Comparison of ENCODE assay signal across 9 cellular contexts in the genomic region with DNA sequence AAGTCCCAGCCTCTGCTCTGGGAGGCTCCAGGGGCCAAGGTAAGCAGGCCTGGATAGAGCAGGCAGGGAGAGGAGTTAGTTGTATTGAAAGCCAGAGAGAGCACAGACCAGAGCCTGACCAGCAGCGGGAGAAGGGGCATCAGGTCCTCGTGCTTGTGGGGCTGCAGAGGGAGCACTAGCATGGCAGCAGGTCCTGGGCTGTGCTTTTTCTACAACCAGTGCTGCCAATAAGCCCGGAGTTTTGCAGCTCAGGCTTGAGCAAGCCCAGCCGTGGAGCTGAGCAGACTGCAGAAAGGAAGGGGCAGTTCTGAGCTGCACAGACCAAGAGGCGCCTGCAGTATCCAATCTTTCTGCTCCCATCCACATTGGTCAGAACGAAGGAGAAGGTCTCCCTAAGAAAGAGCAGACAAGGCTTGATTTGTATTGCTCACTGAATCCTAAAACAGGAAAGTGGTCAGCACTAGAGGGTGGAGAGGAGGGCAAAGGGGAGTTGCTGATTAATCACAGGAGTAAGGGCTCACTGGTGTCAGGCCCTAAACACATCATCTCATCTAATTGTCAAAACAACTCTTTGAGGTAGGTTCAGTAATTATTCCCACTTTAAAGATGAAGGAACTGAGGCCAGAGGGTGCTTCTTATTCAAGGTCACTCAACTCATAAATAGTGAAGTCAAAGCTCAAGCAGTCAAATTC. TPM values are rescaled to one million over a fixed set of nuclear protein-coding genes. Genes with fewer than 3 reads are reported as not detected.
A peak's percentile ranks its signal among the peaks of the same experiment; 100 is the strongest.
DNase-seq lines count a peak whose midpoint lies in the region; ATAC-seq lines count a peak whose summit lies in the region.
"Had no signal": no experiment of that assay in that cellular context is flagged by ENCODE, and none has a peak within 500 bp of the region (broad histone marks: within the 10 kb centered on the region; RNA-seq: fewer than 3 reads in every experiment).

No MANE protein-coding gene starts in this region.

- H3K4ac ChIP-seq in mesenchymal stem cell (ENCODE audit: low read depth in 1 of 2, low read length in 2 of 2), result no peak overlapping the region

- peaks cover 0 to 8% of the 10 kb centered on the region in 2 experiments for H3K27me3 ChIP-seq in mesenchymal stem cell (ENCODE audit: control insufficient read depth in 1 of 2, insufficient read depth in 1 of 2, low read length in 2 of 2)
- H3K27me3 ChIP-seq: neutrophil had no signal

- H3K79me1 ChIP-seq in mesenchymal stem cell (replicated peaks; ENCODE audit: low read length, poor library complexity, severe bottlenecking), result no peaks in the 10 kb centered on the region

- no peak overlapping the region for H4K91ac ChIP-seq in mesenchymal stem cell (ENCODE audit: low read length)

- H2BK12ac ChIP-seq in mesenchymal stem cell (ENCODE audit: low read length in 2 of 2), result no peak overlapping the region

- no peak overlapping the region for H2AFZ ChIP-seq in mesenchymal stem cell (ENCODE audit: low read depth, low read length)

- H2BK15ac ChIP-seq in mesenchymal stem cell (ENCODE audit: low read depth, poor library complexity, severe bottlenecking), result no peak overlapping the region

- DNase-seq in RPMI7951 (ENCODE audit: low read depth) (peak; percentile 25), mesenchymal stem cell (peak; percentile 33), inferior parietal cortex (ENCODE audit: extremely low spot score) (no peak)
- peak; percentile 52 for DNase-seq in activated naive CD8-positive, alpha-beta T cell treated with anti-CD3 and anti-CD28 coated beads for 36 hours

- H3K4me1 Mint-ChIP-seq in activated naive CD8-positive, alpha-beta T cell treated with anti-CD3 and anti-CD28 coated beads for 36 hours, result peaks cover 65% of the 10 kb centered on the region

- peaks cover 6 to 12% of the 10 kb centered on the region in 2 experiments for H3K36me3 ChIP-seq in mesenchymal stem cell (ENCODE audit: control insufficient read depth in 1 of 2, insufficient read depth in 2 of 2, low read depth in 1 of 2, low read length in 2 of 2)

- no peaks in the 10 kb centered on the region for H3K27me3 Mint-ChIP-seq in activated naive CD8-positive, alpha-beta T cell treated with anti-CD3 and anti-CD28 coated beads for 36 hours

- no peak overlapping the region for H3K4me3 ChIP-seq in mesenchymal stem cell (ENCODE audit: insufficient read depth in 1 of 2, low read depth in 1 of 2, low read length in 2 of 2)

- no peak overlapping the region for H2AK5ac ChIP-seq in mesenchymal stem cell (ENCODE audit: low read length, severe bottlenecking)

- no peak overlapping the region for H3K27ac ChIP-seq in mesenchymal stem cell (ENCODE audit: low read length, poor library complexity, severe bottlenecking)

- H3K18ac ChIP-seq in mesenchymal stem cell (ENCODE audit: low read depth in 1 of 2, low read length in 2 of 2), result no peak overlapping the region

- no peak overlapping the region for H2BK120ac ChIP-seq in mesenchymal stem cell (ENCODE audit: low read depth, low read length)

- H3K9me3 Mint-ChIP-seq in activated naive CD8-positive, alpha-beta T cell treated with anti-CD3 and anti-CD28 coated beads for 36 hours, result no peaks in the 10 kb centered on the region

- H3K4me3 Mint-ChIP-seq in activated naive CD8-positive, alpha-beta T cell treated with anti-CD3 and anti-CD28 coated beads for 36 hours, result peak overlapping the region; percentile 100

- peaks cover 8% of the 10 kb centered on the region for H3K4me1 ChIP-seq in mesenchymal stem cell (ENCODE audit: control insufficient read depth, insufficient read depth, low read depth, low read length)

- peaks cover 79% of the 10 kb centered on the region for H3K36me3 Mint-ChIP-seq in activated naive CD8-positive, alpha-beta T cell treated with anti-CD3 and anti-CD28 coated beads for 36 hours

- no peak overlapping the region for H3K23ac ChIP-seq in mesenchymal stem cell (ENCODE audit: low read length in 2 of 2)

- no peak overlapping the region for H4K8ac ChIP-seq in mesenchymal stem cell (ENCODE audit: low read length)

- no peak overlapping the region for H2BK5ac ChIP-seq in mesenchymal stem cell (ENCODE audit: low read depth, low read length, poor library complexity, severe bottlenecking)

- no peak overlapping the region for H3K14ac ChIP-seq in mesenchymal stem cell (ENCODE audit: low read length in 2 of 2)

- H3K4me2 ChIP-seq in mesenchymal stem cell (ENCODE audit: low read length, poor library complexity, severe bottlenecking), result no peak overlapping the region

- H3K27ac Mint-ChIP-seq in activated naive CD8-positive, alpha-beta T cell treated with anti-CD3 and anti-CD28 coated beads for 36 hours, result peak overlapping the region; percentile 100

- no peaks in the 10 kb centered on the region for H3K9me3 ChIP-seq in mesenchymal stem cell (ENCODE audit: control insufficient read depth, low read length)
- H3K9me3 ChIP-seq: neutrophil had no signal

- 40% methylated on average over 5 of the region's 6 CpGs for WGBS in mesenchymal stem cell

- H3K9ac ChIP-seq in mesenchymal stem cell (ENCODE audit: low read length), result no peak overlapping the region

- ATAC-seq in GM21529 (IDR thresholded peaks at IDR 0.05; ENCODE audit: unreplicated experiment), result peak; percentile 37
- no peak for ATAC-seq in GM19395 (IDR thresholded peaks at IDR 0.05; ENCODE audit: unreplicated experiment)
- no peak for ATAC-seq in GM21360 (IDR thresholded peaks at IDR 0.05; ENCODE audit: unreplicated experiment)
- no peak for ATAC-seq in GM18517 (IDR thresholded peaks at IDR 0.05; ENCODE audit: unreplicated experiment)

RNA-seq across cellular contexts. Expression of a gene that starts 2.7 kb away (rescaled TPM):
- not detected in 2 replicates for total RNA-seq in RPMI7951 (2014; rRNA removed; shearing (Covaris generic))
- total RNA-seq in activated naive CD8-positive, alpha-beta T cell treated with anti-CD3 and anti-CD28 coated beads for 36 hours, result 100 to 1,000 TPM; 201 to 203 TPM
- 0.95 TPM for polyA plus RNA-seq in mesenchymal stem cell (2013, experiment 1 of 2)
- polyA plus RNA-seq in mesenchymal stem cell (2013, experiment 2 of 2), result 0.85 TPM

RNA-seq across cellular contexts. Expression of a gene that starts 29.8 kb away (rescaled TPM):
- 2.6 and 5.5 TPM in 2 replicates for total RNA-seq in RPMI7951 (2014; rRNA removed; shearing (Covaris generic))
- 1 to 10 TPM; 5.1 to 9.2 TPM for total RNA-seq in activated naive CD8-positive, alpha-beta T cell treated with anti-CD3 and anti-CD28 coated beads for 36 hours
- polyA plus RNA-seq in mesenchymal stem cell (2013, experiment 1 of 2), result not detected
- polyA plus RNA-seq in mesenchymal stem cell (2013, experiment 2 of 2), result not detected

RNA-seq across cellular contexts. Expression of a gene that starts 57.7 kb away (rescaled TPM):
- total RNA-seq in RPMI7951 (2014; rRNA removed; shearing (Covaris generic)), result 34.4 and 38.7 TPM in 2 replicates
- 10 to 100 TPM; 34.8 to 35.9 TPM for total RNA-seq in activated naive CD8-positive, alpha-beta T cell treated with anti-CD3 and anti-CD28 coated beads for 36 hours
- polyA plus RNA-seq in mesenchymal stem cell (2013, experiment 1 of 2), result 16.8 TPM
- 17.3 TPM for polyA plus RNA-seq in mesenchymal stem cell (2013, experiment 2 of 2)

RNA-seq across cellular contexts. Expression of a gene that starts 57.9 kb away (rescaled TPM):
- 57.0 and 60.2 TPM in 2 replicates for total RNA-seq in RPMI7951 (2014; rRNA removed; shearing (Covaris generic))
- total RNA-seq in activated naive CD8-positive, alpha-beta T cell treated with anti-CD3 and anti-CD28 coated beads for 36 hours, result 10 to 100 TPM; 25.6 to 26.8 TPM
- polyA plus RNA-seq in mesenchymal stem cell (2013, experiment 1 of 2), result 46.9 TPM
- 48.3 TPM for polyA plus RNA-seq in mesenchymal stem cell (2013, experiment 2 of 2)

Comparison
In these comparisons a context has a peak if more than half of its experiments do, and no peak if none do; other contexts are left out.
1. RNA of a gene that starts 2.7 kb away (total RNA-seq): 201 to 203 TPM in activated naive CD8-positive, alpha-beta T cell treated with anti-CD3 and anti-CD28 coated beads for 36 hours; not detected in RPMI7951; every median in the first group is over 100 times any median in the second.